24 cellular contexts compared by ENCODE assay signal in genomic region chr21:43291347-43291950, GRCh38.
"Had no signal": no experiment of that assay in that cellular context is flagged by ENCODE, and none has a peak within 500 bp of the region (broad histone marks: within the 10 kb centered on the region; RNA-seq: fewer than 3 reads in every experiment).

No MANE protein-coding gene starts in this region.

- H3K9me3 ChIP-seq: colonic mucosa, neutrophil, thyroid gland had no signal

- DNase-seq: activated B cell treated with CpG ODN at 0.5 μM for 24 hours; activated CD4-positive, alpha-beta T cell treated with anti-CD3 and anti-CD28 coated beads, Interleukin-2, amount 50 U/mL, for 1 hour; activated CD8-positive, alpha-beta T cell treated with anti-CD3 and anti-CD28 coated beads for 36 hours; activated gamma-delta T cell treated with Interleukin-2 at 50 U/mL for 16 hours; activated naive CD4-positive, alpha-beta T cell treated with anti-CD3 and anti-CD28 coated beads, Interleukin-2, amount 50 U/mL, for 16 hours; activated T-cell treated with anti-CD3 and anti-CD28 coated beads, Interleukin-2, amount 50 U/mL, for 4 hours; colonic mucosa; effector CD8-positive, alpha-beta T cell; nephron progenitor cell; stimulated activated CD4-positive, alpha-beta T cell treated with anti-CD3 and anti-CD28 coated beads, Interleukin-4, amount 100 ng/mL, for 24 hours; stimulated activated naive CD8-positive, alpha-beta T cell treated with anti-CD3 and anti-CD28 coated beads, Interleukin-15, amount 100 ng/mL, for 72 hours; substantia nigra; SW 1271; T-helper 9 cell; thyroid gland had no signal

- H3K79me2 ChIP-seq: hepatocyte had no signal

- H3K36me3 ChIP-seq: colonic mucosa, neutrophil, thyroid gland, upper lobe of left lung had no signal

- H3K4me1 ChIP-seq: colonic mucosa had no signal

- H3K27me3 ChIP-seq: colonic mucosa, hepatocyte, neutrophil, thyroid gland, upper lobe of left lung had no signal

- H3K4me3 ChIP-seq: colonic mucosa, hepatocyte, mucosa of descending colon, skin epidermis, thyroid gland, upper lobe of left lung had no signal

- ATAC-seq: activated CD8-positive, alpha-beta T cell treated with anti-CD3 and anti-CD28 coated beads for 36 hours; activated T-cell treated with anti-CD3 and anti-CD28 coated beads, Interleukin-2, amount 50 U/mL, for 4 hours; activated T-helper 17 cell treated with anti-CD3 and anti-CD28 coated beads, Interleukin-2, amount 50 U/mL, for 72 hours; mucosa of descending colon; sciatic nerve; stimulated activated effector memory CD8-positive, alpha-beta T cell treated with anti-CD3 and anti-CD28 coated beads, Interleukin-12 subunit alpha, Interleukin-12 subunit beta, amount 100 ng/mL, for 72 hours; stimulated activated naive CD8-positive, alpha-beta T cell treated with anti-CD3 and anti-CD28 coated beads, Interleukin-15, amount 100 ng/mL, for 72 hours had no signal

- H3K4me2 ChIP-seq: hepatocyte had no signal

- H3K27ac ChIP-seq: colonic mucosa, epithelial cell of prostate, hepatocyte, neutrophil, skin epidermis, thyroid gland, upper lobe of left lung had no signal
